15 cellular contexts compared by ENCODE assay signal in genomic region chr5:143251946-143252345, GRCh38.
"Had no signal": no experiment of that assay in that cellular context is flagged by ENCODE, and none has a peak within 500 bp of the region (broad histone marks: within the 10 kb centered on the region; RNA-seq: fewer than 3 reads in every experiment).

No MANE protein-coding gene starts in this region.

- ATAC-seq: activated naive CD4-positive, alpha-beta T cell treated with anti-CD3 and anti-CD28 coated beads, Interleukin-2, amount 50 U/mL, for 72 hours; activated T-cell treated with anti-CD3 and anti-CD28 coated beads, Interleukin-2, amount 50 U/mL, for 72 hours; left lobe of liver had no signal

- H3K4me1 Mint-ChIP-seq: activated CD4-positive, alpha-beta T cell treated with anti-CD3 and anti-CD28 coated beads, Interleukin-2, amount 10 ng/mL, durations not matched to agents 7 days and 5 days had no signal

- H3K4me2 ChIP-seq: hepatocyte had no signal

- DNase-seq: activated CD4-positive, alpha-beta T cell treated with anti-CD3 and anti-CD28 coated beads, Interleukin-2, amount 10 ng/mL, durations not matched to agents 7 days and 5 days; activated CD8-positive, alpha-beta memory T cell treated with anti-CD3 and anti-CD28 coated beads, Interleukin-2, amount 50 U/mL, for 48 hours; activated gamma-delta T cell; activated T-cell treated with anti-CD3 and anti-CD28 coated beads, Interleukin-2, amount 50 U/mL, for 72 hours; islet precursor cell; mammary epithelial cell; naive B cell; stimulated activated CD4-positive, alpha-beta T cell treated with anti-CD3 and anti-CD28 coated beads, Interleukin-12 subunit alpha, Interleukin-12 subunit beta, amount 100 ng/mL, for 4 hours; stimulated activated naive CD4-positive, alpha-beta T cell treated with Interleukin-2 at 50 U/mL for 16 hours; trophoblast cell had no signal

- H3K27ac ChIP-seq: esophagus muscularis mucosa, hepatocyte, neutrophil had no signal

- H3K4me3 ChIP-seq: esophagus muscularis mucosa, hepatocyte had no signal

- H3K9me3 ChIP-seq: esophagus muscularis mucosa, neutrophil had no signal

- H3K27me3 Mint-ChIP-seq: activated CD4-positive, alpha-beta T cell treated with anti-CD3 and anti-CD28 coated beads, Interleukin-2, amount 10 ng/mL, durations not matched to agents 7 days and 5 days; naive B cell had no signal

- H3K36me3 Mint-ChIP-seq: activated naive CD4-positive, alpha-beta T cell treated with anti-CD3 and anti-CD28 coated beads, Interleukin-2, amount 50 U/mL, for 72 hours; naive B cell had no signal

- H3K9me3 Mint-ChIP-seq: activated CD4-positive, alpha-beta T cell treated with anti-CD3 and anti-CD28 coated beads, Interleukin-2, amount 10 ng/mL, durations not matched to agents 7 days and 5 days had no signal

- H3K27ac Mint-ChIP-seq: activated CD4-positive, alpha-beta T cell treated with anti-CD3 and anti-CD28 coated beads, Interleukin-2, amount 10 ng/mL, durations not matched to agents 7 days and 5 days; activated naive CD4-positive, alpha-beta T cell treated with anti-CD3 and anti-CD28 coated beads, Interleukin-2, amount 50 U/mL, for 72 hours; activated T-cell treated with anti-CD3 and anti-CD28 coated beads, Interleukin-2, amount 50 U/mL, for 72 hours had no signal

- H3K36me3 ChIP-seq: esophagus muscularis mucosa, neutrophil had no signal

- H3K4me3 Mint-ChIP-seq: activated CD4-positive, alpha-beta T cell treated with anti-CD3 and anti-CD28 coated beads, Interleukin-2, amount 10 ng/mL, durations not matched to agents 7 days and 5 days; activated T-cell treated with anti-CD3 and anti-CD28 coated beads, Interleukin-2, amount 50 U/mL, for 72 hours; naive B cell had no signal

- H2AFZ ChIP-seq: hepatocyte had no signal

- H3K27me3 ChIP-seq: esophagus muscularis mucosa, hepatocyte, neutrophil had no signal
